In the genomic region with DNA sequence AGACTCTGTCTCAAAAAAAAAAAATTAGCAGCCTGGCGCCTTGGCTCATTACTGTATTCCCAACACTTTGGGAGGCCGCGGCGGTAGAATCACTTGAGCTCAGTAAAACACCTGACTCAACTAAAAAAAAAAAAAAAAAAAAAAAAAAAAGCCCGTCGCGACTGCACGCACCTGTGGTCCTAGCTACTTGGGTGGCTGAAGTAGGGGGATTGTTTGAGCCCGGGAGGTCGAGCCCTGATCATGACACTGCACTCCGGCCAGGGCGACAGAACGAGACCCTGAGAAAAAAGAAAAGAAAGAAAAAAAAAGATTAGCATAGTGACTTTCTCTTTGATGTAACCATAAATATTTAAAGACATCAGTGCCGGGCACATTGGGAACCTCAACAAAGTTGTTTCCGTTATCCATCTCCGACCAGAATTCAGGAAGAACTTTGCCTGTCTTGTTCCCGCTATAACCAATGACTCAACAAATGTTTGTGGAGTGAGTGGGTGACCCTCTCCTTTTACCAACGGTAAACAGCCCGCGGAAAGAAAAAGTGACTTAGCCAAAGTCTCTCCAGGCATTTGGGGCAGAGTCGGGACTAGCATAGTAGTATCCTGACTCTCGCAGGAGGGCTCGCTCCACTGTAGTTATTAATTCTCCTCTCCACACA, we compare ENCODE assay signal across 8 cellular contexts. TPM values are rescaled to one million over a fixed set of nuclear protein-coding genes. Genes with fewer than 3 reads are reported as not detected.
DNase-seq lines count a peak whose midpoint lies in the region; ATAC-seq and TF ChIP-seq lines count a peak whose summit lies in the region.

No MANE protein-coding gene starts in this region.

- H3K36me3 Mint-ChIP-seq in activated CD4-positive, alpha-beta memory T cell treated with anti-CD3 and anti-CD28 coated beads for 36 hours, result peaks cover 13% of the 10 kb centered on the region
- H3K36me3 Mint-ChIP-seq in nephron (ENCODE audit: low read depth), result peaks cover 11% of the 10 kb centered on the region

- ATAC-seq in GM21390 (IDR thresholded peaks at IDR 0.05; ENCODE audit: unreplicated experiment) (peak; percentile 44), HG03571 (IDR thresholded peaks at IDR 0.05; ENCODE audit: unreplicated experiment) (peak; percentile 44)

- 0 to 1% methylated on average over 19 to 23 of the region's 23 CpGs for WGBS in esophagus squamous epithelium, 2 donors

- CTCF ChIA-PET in activated CD4-positive, alpha-beta memory T cell treated with anti-CD3 and anti-CD28 coated beads for 36 hours (lab: Charles Lee), result interaction anchor here (0.8 to 3.1 kb wide), 10 partner anchors 22 to 195 kb away, joined by 3 to 19 read pairs (median 4); partner anchors contain the start of gene LAP3

- peaks cover 17 to 48% (median 32%) of the 10 kb centered on the region in 3 donors for H3K4me1 ChIP-seq in esophagus squamous epithelium

- H3K4me3 ChIP-seq in esophagus squamous epithelium, result peak overlapping the region; percentile 59 to 92 (median 78)

- peaks cover 0 to 27% (median 3%) of the 10 kb centered on the region in 3 donors for H3K36me3 ChIP-seq in esophagus squamous epithelium

- peak overlapping the region; percentile 97 for H3K27ac Mint-ChIP-seq in activated CD4-positive, alpha-beta memory T cell treated with anti-CD3 and anti-CD28 coated beads for 36 hours
- H3K27ac Mint-ChIP-seq in nephron, result peak overlapping the region; percentile 92 to 95 (median 93)

- H3K27me3 ChIP-seq in esophagus squamous epithelium, result no peaks in the 10 kb centered on the region

- TF ChIP-seq CTCF in esophagus squamous epithelium (IDR thresholded peaks at IDR 0.05) (no peak), nephron (IDR thresholded peaks at IDR 0.05; ENCODE audit: unreplicated experiment in 3 of 3) (no peak)

- H3K4me3 Mint-ChIP-seq in activated CD4-positive, alpha-beta memory T cell treated with anti-CD3 and anti-CD28 coated beads for 36 hours, result peak overlapping the region; percentile 100
- H3K4me3 Mint-ChIP-seq in nephron, result peak overlapping the region; percentile 98 to 99 (median 98)

- peaks cover 41% of the 10 kb centered on the region for H3K4me1 Mint-ChIP-seq in activated CD4-positive, alpha-beta memory T cell treated with anti-CD3 and anti-CD28 coated beads for 36 hours (ENCODE audit: low read depth)
- H3K4me1 Mint-ChIP-seq in nephron, result peaks cover 28% of the 10 kb centered on the region

- intact Hi-C loops in activated CD4-positive, alpha-beta memory T cell treated with anti-CD3 and anti-CD28 coated beads for 36 hours (cut with micrococcal nuclease), result loop anchor here (1.0 to 2.0 kb wide), 5 partner anchors 37 to 408 kb away; partner anchors contain the start of genes DCAF16, LAP3, NCAPG and QDPR
- intact Hi-C loops in esophagus squamous epithelium (cut with DNase I), result no loop called here

- H3K27ac ChIP-seq in esophagus squamous epithelium, result peak overlapping the region; percentile 79 to 92 (median 87)

- POLR2A ChIA-PET in activated CD4-positive, alpha-beta memory T cell treated with anti-CD3 and anti-CD28 coated beads for 36 hours (lab: Charles Lee), result interaction anchor here (1.0 to 2.6 kb wide), 11 partner anchors 8 to 195 kb away, joined by 3 to 15 read pairs (median 4); partner anchors contain the start of gene LAP3

- H3K9me3 Mint-ChIP-seq in activated CD4-positive, alpha-beta memory T cell treated with anti-CD3 and anti-CD28 coated beads for 36 hours, result no peaks in the 10 kb centered on the region
- no peaks in the 10 kb centered on the region for H3K9me3 Mint-ChIP-seq in nephron

- peak; percentile 83 for DNase-seq in DMS53 (lab: John Stamatoyannopoulos, UW)
- DNase-seq in activated CD4-positive, alpha-beta memory T cell treated with anti-CD3 and anti-CD28 coated beads for 36 hours, result peak; percentile 23
- no peak for DNase-seq in esophagus squamous epithelium (lab: John Stamatoyannopoulos, UW)
- no peak for DNase-seq in NCI-H1048 (lab: John Stamatoyannopoulos, UW)
- DNase-seq in NCI-H1092 treated with DMSO at 0.1 percent for 48 hours (lab: John Stamatoyannopoulos, UW), result no peak

- TF ChIP-seq POLR2A in esophagus squamous epithelium (IDR thresholded peaks at IDR 0.05), result no peak

- no peaks in the 10 kb centered on the region for H3K9me3 ChIP-seq in esophagus squamous epithelium

- peaks cover 3% of the 10 kb centered on the region for H3K27me3 Mint-ChIP-seq in activated CD4-positive, alpha-beta memory T cell treated with anti-CD3 and anti-CD28 coated beads for 36 hours
- no peaks in the 10 kb centered on the region for H3K27me3 Mint-ChIP-seq in nephron (ENCODE audit: low read depth)

RNA-seq across cellular contexts. Expression of gene MED28, which starts 0.6 kb away (rescaled TPM):
- 10 to 100 TPM; 52.9 to 54.5 TPM for total RNA-seq in activated CD4-positive, alpha-beta memory T cell treated with anti-CD3 and anti-CD28 coated beads for 36 hours
- total RNA-seq in esophagus squamous epithelium, result 10 to 100 TPM in 3 of 4 donors, 1 to 10 TPM in 1; 6.1 to 14.5 (median 11.5) TPM

RNA-seq across cellular contexts. Expression of gene LAP3, which starts 36.9 kb away (rescaled TPM):
- total RNA-seq in activated CD4-positive, alpha-beta memory T cell treated with anti-CD3 and anti-CD28 coated beads for 36 hours, result 100 to 1,000 TPM; 118 to 120 TPM
- total RNA-seq in esophagus squamous epithelium, result 10 to 100 TPM; 30.2 to 80.5 (median 54.6) TPM

Comparison
In these comparisons a context has a peak if more than half of its experiments do, and no peak if none do; other contexts are left out.
1. DNase-seq: peak in DMS53 (single experiment) and activated CD4-positive, alpha-beta memory T cell treated with anti-CD3 and anti-CD28 coated beads for 36 hours (single experiment); none in esophagus squamous epithelium (single experiment), NCI-H1048 (single experiment) and NCI-H1092 treated with DMSO at 0.1 percent for 48 hours (single experiment).